In the genomic region with DNA sequence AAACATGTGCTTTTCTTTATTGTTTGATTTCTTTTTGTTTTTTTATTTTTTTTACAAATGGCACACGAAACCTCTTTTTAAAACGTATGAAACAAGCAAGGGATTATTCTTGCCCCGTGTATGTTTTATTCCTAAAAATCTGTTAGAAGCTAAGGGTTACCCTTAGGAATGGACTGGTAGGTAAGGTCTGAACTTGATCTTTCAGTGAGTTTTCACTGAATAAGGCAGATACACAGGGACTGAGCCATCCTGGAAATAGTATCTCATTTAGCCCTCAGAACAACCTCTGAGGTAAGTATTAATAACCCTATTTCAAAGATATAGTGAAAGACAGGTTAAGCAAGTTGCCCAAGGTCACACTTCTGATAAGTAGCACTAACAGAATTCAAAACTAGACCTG, we compare ENCODE assay signal across 16 cellular contexts. TPM values are rescaled to one million over a fixed set of nuclear protein-coding genes. Genes with fewer than 3 reads are reported as not detected.
DNase-seq lines count a peak whose midpoint lies in the region; ATAC-seq, FAIRE-seq and TF ChIP-seq lines count a peak whose summit lies in the region.
"Had no signal": no experiment of that assay in that cellular context is flagged by ENCODE, and none has a peak within 500 bp of the region (broad histone marks: within the 10 kb centered on the region; RNA-seq: fewer than 3 reads in every experiment).

No MANE protein-coding gene starts in this region.

- H3F3A ChIP-seq in Loucy (ENCODE audit: low read depth), result peaks cover 7% of the 10 kb centered on the region

- no peaks in the 10 kb centered on the region for H3K27me3 Mint-ChIP-seq in activated T-cell treated with anti-CD3 and anti-CD28 coated beads, Interleukin-2, amount 50 U/mL, for 72 hours (ENCODE audit: low read depth)
- no peaks in the 10 kb centered on the region for H3K27me3 Mint-ChIP-seq in activated naive CD8-positive, alpha-beta T cell treated with anti-CD3 and anti-CD28 coated beads, Interleukin-2, amount 10 ng/mL, durations not matched to agents 7 days and 5 days
- H3K27me3 Mint-ChIP-seq in stimulated activated naive B cell treated with anti-CD40 and anti-IgM and Interleukin-4, amounts not matched to agents 10 μg/mL and 1 μg/mL and 100 μg/mL, for 72 hours, result no peaks in the 10 kb centered on the region

- peak overlapping the region; percentile 95 for H3K4me2 ChIP-seq in Loucy (ENCODE audit: low read depth, low read length, poor library complexity, severe bottlenecking)

- H4K20me1 ChIP-seq in Loucy (ENCODE audit: insufficient read depth, low read length, poor library complexity, severe bottlenecking), result peaks cover 52% of the 10 kb centered on the region

- TF ChIP-seq POLR2A in H54 (IDR thresholded peaks at IDR 0.05; ENCODE audit: low read depth, low read length), result no peak

- peak overlapping the region; percentile 88 for H3K4me3 ChIP-seq in Loucy (ENCODE audit: low read length, poor library complexity, severe bottlenecking)

- no peaks in the 10 kb centered on the region for H3K9me3 ChIP-seq in Loucy (ENCODE audit: insufficient read depth, low read depth, low read length)

- H3K9me2 ChIP-seq in Loucy (replicated peaks; ENCODE audit: low read depth, low read length), result no peaks in the 10 kb centered on the region

- H3K36me3 ChIP-seq in Loucy (ENCODE audit: insufficient read depth, low read length), result no peaks in the 10 kb centered on the region

- H3K9me3 Mint-ChIP-seq in activated T-cell treated with anti-CD3 and anti-CD28 coated beads, Interleukin-2, amount 50 U/mL, for 72 hours, result peaks cover 3% of the 10 kb centered on the region in 2 donors
- no peaks in the 10 kb centered on the region for H3K9me3 Mint-ChIP-seq in activated naive CD8-positive, alpha-beta T cell treated with anti-CD3 and anti-CD28 coated beads, Interleukin-2, amount 10 ng/mL, durations not matched to agents 7 days and 5 days
- peaks cover 0 to 2% of the 10 kb centered on the region in 2 donors for H3K9me3 Mint-ChIP-seq in stimulated activated naive B cell treated with anti-CD40 and anti-IgM and Interleukin-4, amounts not matched to agents 10 μg/mL and 1 μg/mL and 100 μg/mL, for 72 hours

- POLR2A ChIA-PET in activated naive CD8-positive, alpha-beta T cell treated with anti-CD3 and anti-CD28 coated beads, Interleukin-2, amount 10 ng/mL, durations not matched to agents 7 days and 5 days (lab: Charles Lee), result interaction anchor here (0.8 to 2.6 kb wide), 8 partner anchors 9 to 321 kb away, joined by 3 to 14 read pairs (median 4); a partner anchor contains a TSS

- H3K9ac ChIP-seq in Loucy (ENCODE audit: low read depth, low read length, poor library complexity, severe bottlenecking), result peak overlapping the region; percentile 83

- H3K27ac Mint-ChIP-seq in activated T-cell treated with anti-CD3 and anti-CD28 coated beads, Interleukin-2, amount 50 U/mL, for 72 hours, result peak overlapping the region; percentile 96
- peak overlapping the region; percentile 78 for H3K27ac Mint-ChIP-seq in activated naive CD8-positive, alpha-beta T cell treated with anti-CD3 and anti-CD28 coated beads, Interleukin-2, amount 10 ng/mL, durations not matched to agents 7 days and 5 days
- peak overlapping the region; percentile 96 for H3K27ac Mint-ChIP-seq in stimulated activated naive B cell treated with anti-CD40 and anti-IgM and Interleukin-4, amounts not matched to agents 10 μg/mL and 1 μg/mL and 100 μg/mL, for 72 hours

- H3K4me3 Mint-ChIP-seq in activated T-cell treated with anti-CD3 and anti-CD28 coated beads, Interleukin-2, amount 50 U/mL, for 72 hours, result peak overlapping the region; percentile 99
- peak overlapping the region; percentile 86 for H3K4me3 Mint-ChIP-seq in activated naive CD8-positive, alpha-beta T cell treated with anti-CD3 and anti-CD28 coated beads, Interleukin-2, amount 10 ng/mL, durations not matched to agents 7 days and 5 days
- no peak overlapping the region for H3K4me3 Mint-ChIP-seq in stimulated activated naive B cell treated with anti-CD40 and anti-IgM and Interleukin-4, amounts not matched to agents 10 μg/mL and 1 μg/mL and 100 μg/mL, for 72 hours

- TF ChIP-seq CTCF in Loucy (conservative IDR thresholded peaks at IDR 0.05; ENCODE audit: low read length), result no peak

- H3K27me3 ChIP-seq in Loucy (ENCODE audit: insufficient read depth, low read length, poor library complexity, severe bottlenecking), result no peaks in the 10 kb centered on the region

- ATAC-seq in activated T-cell treated with anti-CD3 and anti-CD28 coated beads, Interleukin-2, amount 50 U/mL, for 72 hours (replicated peaks in 1 of 2), result no peak
- no peak for ATAC-seq in activated naive CD8-positive, alpha-beta T cell treated with anti-CD3 and anti-CD28 coated beads, Interleukin-2, amount 10 ng/mL, durations not matched to agents 7 days and 5 days (ENCODE audit: low read depth)
- ATAC-seq in stimulated activated naive B cell treated with anti-CD40 and anti-IgM and Interleukin-4, amounts not matched to agents 10 μg/mL and 1 μg/mL and 100 μg/mL, for 72 hours (replicated peaks), result no peak
- ATAC-seq in GM18868 (IDR thresholded peaks at IDR 0.05; ENCODE audit: unreplicated experiment), result no peak

- no peak overlapping the region for H2AFZ ChIP-seq in Loucy (ENCODE audit: low read length)

- H3K4me1 Mint-ChIP-seq in activated T-cell treated with anti-CD3 and anti-CD28 coated beads, Interleukin-2, amount 50 U/mL, for 72 hours (ENCODE audit: low read depth), result peaks cover 83% of the 10 kb centered on the region
- H3K4me1 Mint-ChIP-seq in activated naive CD8-positive, alpha-beta T cell treated with anti-CD3 and anti-CD28 coated beads, Interleukin-2, amount 10 ng/mL, durations not matched to agents 7 days and 5 days, result peaks cover 56% of the 10 kb centered on the region
- peaks cover 40 to 80% of the 10 kb centered on the region in 2 donors for H3K4me1 Mint-ChIP-seq in stimulated activated naive B cell treated with anti-CD40 and anti-IgM and Interleukin-4, amounts not matched to agents 10 μg/mL and 1 μg/mL and 100 μg/mL, for 72 hours

- peaks cover 95% of the 10 kb centered on the region for H3K79me2 ChIP-seq in Loucy (ENCODE audit: insufficient read depth, low read length)

- no peak for DNase-seq in activated T-cell treated with anti-CD3 and anti-CD28 coated beads, Interleukin-2, amount 50 U/mL, for 72 hours
- no peak for DNase-seq in activated T-cell treated with anti-CD3 and anti-CD28 coated beads, Interleukin-2, amount 50 U/mL, for 48 hours
- no peak for DNase-seq in activated naive CD8-positive, alpha-beta T cell treated with anti-CD3 and anti-CD28 coated beads, Interleukin-2, amount 10 ng/mL, durations not matched to agents 7 days and 5 days
- DNase-seq in stimulated activated naive B cell treated with anti-CD40 and anti-IgM and Interleukin-4, amounts not matched to agents 10 μg/mL and 1 μg/mL and 100 μg/mL, for 72 hours, result no peak
- DNase-seq in CD1c-positive myeloid dendritic cell (ENCODE audit: extremely low spot score) (no peak), H54 (ENCODE audit: insufficient read length, low spot score) (no peak)
- DNase-seq: NCI-H1417 treated with DMSO at 0.1 percent for 48 hours; NCI-H2171 treated with DMSO at 0.1 percent for 48 hours; stimulated activated CD4-positive, alpha-beta T cell treated with anti-CD3 and anti-CD28 coated beads, Interleukin-12 subunit alpha, Interleukin-12 subunit beta, amount 100 ng/mL, for 4 hours had no signal

- no peak for FAIRE-seq in H54 (lab: Jason Lieb, UNC)
- FAIRE-seq: G401.6, urothelium cell line had no signal

- peaks cover 19 to 32% of the 10 kb centered on the region in 2 donors for H3K36me3 Mint-ChIP-seq in activated T-cell treated with anti-CD3 and anti-CD28 coated beads, Interleukin-2, amount 50 U/mL, for 72 hours (ENCODE audit: insufficient read depth in 2 of 2)
- peaks cover 38% of the 10 kb centered on the region for H3K36me3 Mint-ChIP-seq in activated naive CD8-positive, alpha-beta T cell treated with anti-CD3 and anti-CD28 coated beads, Interleukin-2, amount 10 ng/mL, durations not matched to agents 7 days and 5 days
- H3K36me3 Mint-ChIP-seq in stimulated activated naive B cell treated with anti-CD40 and anti-IgM and Interleukin-4, amounts not matched to agents 10 μg/mL and 1 μg/mL and 100 μg/mL, for 72 hours, result peaks cover 37 to 58% of the 10 kb centered on the region in 2 donors

- peaks cover 92% of the 10 kb centered on the region for H3K4me1 ChIP-seq in Loucy (ENCODE audit: insufficient read depth, low read length, poor library complexity, severe bottlenecking)

RNA-seq across cellular contexts. Expression of a gene that starts 6.0 kb away (rescaled TPM):
- 100 to 1,000 TPM; 170 to 249 TPM for total RNA-seq in activated T-cell treated with anti-CD3 and anti-CD28 coated beads, Interleukin-2, amount 50 U/mL, for 72 hours
- total RNA-seq in activated naive CD8-positive, alpha-beta T cell treated with anti-CD3 and anti-CD28 coated beads, Interleukin-2, amount 10 ng/mL, durations not matched to agents 7 days and 5 days, result 100 to 1,000 TPM; 410 to 415 TPM
- total RNA-seq: glomerular endothelial cell, myocyte, pulmonary artery endothelial cell had no signal

Comparison
In these comparisons a context has a peak if more than half of its experiments do, and no peak if none do; other contexts are left out.
1. H3K4me3 Mint-ChIP-seq: peak in activated T-cell treated with anti-CD3 and anti-CD28 coated beads, Interleukin-2, amount 50 U/mL, for 72 hours (2 of 2) and activated naive CD8-positive, alpha-beta T cell treated with anti-CD3 and anti-CD28 coated beads, Interleukin-2, amount 10 ng/mL, durations not matched to agents 7 days and 5 days (single experiment); none in stimulated activated naive B cell treated with anti-CD40 and anti-IgM and Interleukin-4, amounts not matched to agents 10 μg/mL and 1 μg/mL and 100 μg/mL, for 72 hours (0 of 2).
2. Peak in every context shown above with its lines, with median percentiles within 50 percentile points of each other: H3K27ac Mint-ChIP-seq.